Comparison of ENCODE assay signal across 28 cellular contexts in genomic region chr7:115102738-115103137, GRCh38.
"Had no signal": no experiment of that assay in that cellular context is flagged by ENCODE, and none has a peak within 500 bp of the region (broad histone marks: within the 10 kb centered on the region; RNA-seq: fewer than 3 reads in every experiment).

No MANE protein-coding gene starts in this region.

- FAIRE-seq: colon, endometrium, endothelial cell of umbilical vein, frontal cortex had no signal

- H3K27me3 ChIP-seq: colonic mucosa, esophagus muscularis mucosa, esophagus squamous epithelium, foreskin keratinocyte, gastrocnemius medialis, gastroesophageal sphincter, heart left ventricle, heart right ventricle had no signal

- ATAC-seq: effector memory CD8-positive, alpha-beta T cell; esophagus mucosa; foreskin keratinocyte; gastrocnemius medialis; gastroesophageal sphincter; heart left ventricle; heart right ventricle had no signal

- H3K36me3 ChIP-seq: colonic mucosa, esophagus muscularis mucosa, esophagus squamous epithelium, gastrocnemius medialis, gastroesophageal sphincter, heart left ventricle, heart right ventricle had no signal

- H3K4me3 ChIP-seq: colonic mucosa, coronary artery, dorsolateral prefrontal cortex, esophagus muscularis mucosa, esophagus squamous epithelium, gastrocnemius medialis, gastroesophageal sphincter, heart left ventricle, heart right ventricle had no signal

- DNase-seq: colonic mucosa; cortex of kidney; dermis blood vessel endothelial cell; dorsolateral prefrontal cortex; effector CD4-positive, alpha-beta T cell; effector CD8-positive, alpha-beta T cell; effector memory CD4-positive, alpha-beta T cell; effector memory CD8-positive, alpha-beta T cell; endodermal cell; erythroblast; esophagus squamous epithelium; foreskin fibroblast; foreskin keratinocyte; foreskin melanocyte; gastrocnemius medialis; glutamatergic neuron; head of caudate nucleus; heart left ventricle; heart right ventricle had no signal

- H3K9me3 ChIP-seq: colonic mucosa, esophagus muscularis mucosa, esophagus squamous epithelium, gastrocnemius medialis, gastroesophageal sphincter, heart left ventricle, heart right ventricle had no signal

- H3K4me1 ChIP-seq: colonic mucosa, esophagus muscularis mucosa, gastrocnemius medialis, gastroesophageal sphincter, heart left ventricle, heart right ventricle had no signal

- H3K27ac ChIP-seq: colonic mucosa, coronary artery, dorsolateral prefrontal cortex, epithelial cell of prostate, esophagus muscularis mucosa, esophagus squamous epithelium, foreskin keratinocyte, gastrocnemius medialis, gastroesophageal sphincter, heart left ventricle, heart right ventricle had no signal
